12 cellular contexts compared by ENCODE assay signal in the genomic region with DNA sequence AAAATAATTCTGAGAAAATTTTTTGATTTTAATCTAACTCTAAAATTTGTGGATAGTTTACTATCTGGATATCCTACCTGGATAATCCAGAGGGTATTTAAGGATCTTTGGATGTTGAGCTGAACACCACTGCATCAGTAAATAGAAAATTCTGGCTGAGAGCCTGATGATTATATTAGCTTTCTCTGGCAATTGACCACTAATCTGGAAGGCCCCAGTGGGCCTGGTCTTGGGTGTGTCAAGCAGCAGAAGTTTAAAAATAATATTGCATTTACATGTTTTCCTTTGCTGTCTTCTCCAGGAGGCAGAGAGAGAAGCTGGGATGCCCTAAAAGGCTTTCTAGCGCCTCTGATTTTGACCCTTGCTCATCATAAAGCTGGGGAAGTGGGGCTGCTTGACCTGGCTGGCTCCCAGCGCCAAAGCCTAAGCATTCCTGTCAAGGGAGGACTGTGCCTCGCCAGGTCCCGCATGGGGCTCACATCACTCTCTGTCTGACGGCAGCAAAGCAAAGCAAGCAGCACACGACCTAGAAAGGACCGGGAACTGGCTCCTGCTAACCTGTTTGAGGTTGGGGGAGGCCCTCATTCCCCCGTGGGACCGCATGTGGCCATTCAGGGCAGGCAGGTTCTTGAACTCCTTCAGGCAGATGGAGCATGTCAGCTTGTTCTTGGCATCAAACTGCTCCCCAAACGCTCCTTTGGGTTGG.
"Had no signal": no experiment of that assay in that cellular context is flagged by ENCODE, and none has a peak within 500 bp of the region (broad histone marks: within the 10 kb centered on the region; RNA-seq: fewer than 3 reads in every experiment).

No MANE protein-coding gene starts in this region.

- H3K27ac ChIP-seq: dorsolateral prefrontal cortex, thyroid gland, upper lobe of left lung, uterus had no signal

- H3K36me3 ChIP-seq: thyroid gland, uterus had no signal

- H3K27me3 ChIP-seq: dorsolateral prefrontal cortex, heart right ventricle, thyroid gland, upper lobe of left lung, uterus had no signal

- DNase-seq: cortex of kidney; dorsolateral prefrontal cortex; effector CD8-positive, alpha-beta T cell; heart right ventricle; hypothalamus; small intestine; stimulated activated CD4-positive, alpha-beta T cell treated with anti-CD3 and anti-CD28 coated beads, Interleukin-12 subunit alpha, Interleukin-12 subunit beta, amount 100 ng/mL, for 4 hours; stimulated activated naive CD4-positive, alpha-beta T cell treated with Interleukin-2 at 50 U/mL for 16 hours; thyroid gland; upper lobe of left lung; uterus had no signal

- H3K9me3 ChIP-seq: heart right ventricle, thyroid gland, upper lobe of left lung, uterus had no signal

- H3K4me3 ChIP-seq: dorsolateral prefrontal cortex, heart right ventricle, thyroid gland, upper lobe of left lung, uterus had no signal

- ATAC-seq: natural killer cell treated with Interleukin-12 subunit alpha and Interleukin-12 subunit beta and Interleukin-15 and Interleukin-18, amount 100 ng/mL, for 72 hours had no signal

- H3K4me1 ChIP-seq: uterus had no signal
